24 cellular contexts compared by ENCODE assay signal in the genomic region with DNA sequence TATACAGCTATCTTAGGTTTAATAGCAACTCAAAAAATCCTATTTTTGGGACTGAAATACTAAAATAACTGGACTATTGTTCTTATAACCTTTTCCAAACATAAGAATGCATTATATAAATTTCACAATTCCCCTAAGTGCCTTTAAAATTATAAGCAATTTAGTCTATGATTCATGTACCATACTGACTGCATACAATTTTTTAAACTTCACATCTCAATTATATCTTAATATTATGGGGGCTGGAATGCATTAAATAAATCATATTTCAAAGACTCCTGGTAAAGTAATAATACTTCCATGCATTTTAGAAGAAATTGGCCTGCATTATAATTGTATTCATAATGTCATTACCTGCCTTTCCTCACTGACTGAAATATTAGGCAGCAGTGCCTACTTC.
DNase-seq lines count a peak whose midpoint lies in the region; TF ChIP-seq lines count a peak whose summit lies in the region.
"Had no signal": no experiment of that assay in that cellular context is flagged by ENCODE, and none has a peak within 500 bp of the region (broad histone marks: within the 10 kb centered on the region; RNA-seq: fewer than 3 reads in every experiment).

No MANE protein-coding gene starts in this region.

- no peak overlapping the region for H3K4me3 ChIP-seq in adipocyte (ENCODE audit: low read length)
- H3K4me3 ChIP-seq in neural progenitor cell: no peak overlapping the region
- H3K4me3 ChIP-seq: BLaER1, GM12878 had no signal

- H3K4me1 ChIP-seq in adipocyte (ENCODE audit: control insufficient read depth, insufficient read depth, low read length): peaks cover 23% of the 10 kb centered on the region
- peaks cover 44% of the 10 kb centered on the region for H3K4me1 ChIP-seq in neural progenitor cell

- H3K27me3 ChIP-seq in adipocyte (replicated peaks; ENCODE audit: control insufficient read depth, insufficient read depth, low read length): no peaks in the 10 kb centered on the region
- no peaks in the 10 kb centered on the region for H3K27me3 ChIP-seq in neural progenitor cell
- H3K27me3 ChIP-seq: BE2C, BLaER1 had no signal

- no peaks in the 10 kb centered on the region for H3K9me3 ChIP-seq in adipocyte (ENCODE audit: control insufficient read depth, low read length)
- H3K9me3 ChIP-seq in neural progenitor cell (ENCODE audit: low read depth): no peaks in the 10 kb centered on the region
- H3K9me3 ChIP-seq: BE2C had no signal

- H3F3A ChIP-seq in neural progenitor cell (ENCODE audit: low read depth): peaks cover 16% of the 10 kb centered on the region

- peaks cover 3% of the 10 kb centered on the region for H3K27me3 Mint-ChIP-seq in neural progenitor cell (ENCODE audit: insufficient read depth, low read depth)
- H3K27me3 Mint-ChIP-seq: CD4-positive, alpha-beta memory T cell; CD4-positive, CD25-positive, alpha-beta regulatory T cell; CD8-positive, alpha-beta memory T cell had no signal

- no peaks in the 10 kb centered on the region for H3K36me3 ChIP-seq in adipocyte (ENCODE audit: control insufficient read depth, insufficient read depth, low read length, severe bottlenecking)
- no peaks in the 10 kb centered on the region for H3K36me3 ChIP-seq in neural progenitor cell

- peaks cover 10% of the 10 kb centered on the region for H3K9me3 Mint-ChIP-seq in neural progenitor cell

- no peak overlapping the region for H3K27ac ChIP-seq in neural progenitor cell
- H3K27ac ChIP-seq: BLaER1 had no signal

- no peak overlapping the region for H3K4me3 Mint-ChIP-seq in neural progenitor cell
- H3K4me3 Mint-ChIP-seq: CD14-positive monocyte; CD4-positive, alpha-beta memory T cell; CD4-positive, CD25-positive, alpha-beta regulatory T cell; CD8-positive, alpha-beta memory T cell had no signal

- peaks cover 16% of the 10 kb centered on the region for H3K36me3 Mint-ChIP-seq in neural progenitor cell

- peak overlapping the region; percentile 17 for H3K4me2 ChIP-seq in neural progenitor cell
- H3K4me2 ChIP-seq: BLaER1 had no signal

- H3K9ac ChIP-seq in adipocyte (ENCODE audit: low read length) (no peak overlapping the region), neural progenitor cell (no peak overlapping the region)
- H3K9ac ChIP-seq: BLaER1 had no signal

- no peaks in the 10 kb centered on the region for H4K20me1 ChIP-seq in neural progenitor cell (ENCODE audit: low read depth)
- H4K20me1 ChIP-seq: BLaER1 had no signal

- DNase-seq in adipocyte (ENCODE audit: low read depth) (peak; percentile 7), foreskin melanocyte (peak; percentile 5), neural progenitor cell (ENCODE audit: low spot score) (no peak), cerebellar cortex (ENCODE audit: low spot score) (no peak), HCEC 1CT (no peak)
- no peak for DNase-seq in stimulated activated CD4-positive, alpha-beta T cell treated with anti-CD3 and anti-CD28 coated beads, Interleukin-4, amount 100 ng/mL, for 4 hours
- DNase-seq: 8988T; ACHN; BE2C; C1 segment of cervical spinal cord; CD4-positive, alpha-beta memory T cell; CD4-positive, CD25-positive, alpha-beta regulatory T cell; CD8-positive, alpha-beta memory T cell; COR-L47; DMS 273 treated with DMSO at 0.1 percent for 48 hours; DMS153; DMS53; DMS79; DND-41; EL; GDM1 had no signal

- peaks cover 42% of the 10 kb centered on the region for H3K4me1 Mint-ChIP-seq in neural progenitor cell

- TF ChIP-seq CTCF in neural progenitor cell (IDR thresholded peaks at IDR 0.05): no peak

- H3K79me2 ChIP-seq in neural progenitor cell (ENCODE audit: low read depth): peaks cover 24% of the 10 kb centered on the region

- H3K27ac Mint-ChIP-seq in neural progenitor cell: no peak overlapping the region
- H3K27ac Mint-ChIP-seq: CD14-positive monocyte; CD4-positive, alpha-beta memory T cell; CD4-positive, CD25-positive, alpha-beta regulatory T cell; CD8-positive, alpha-beta memory T cell had no signal

- H2AFZ ChIP-seq in neural progenitor cell (replicated peaks): no peak overlapping the region

Comparison
In these comparisons a context has a peak if more than half of its experiments do, and no peak if none do; other contexts are left out.
1. DNase-seq: peak in adipocyte (single experiment) and foreskin melanocyte (single experiment); none in neural progenitor cell (single experiment), cerebellar cortex (single experiment), stimulated activated CD4-positive, alpha-beta T cell treated with anti-CD3 and anti-CD28 coated beads, Interleukin-4, amount 100 ng/mL, for 4 hours (0 of 2) and HCEC 1CT (single experiment).